8 cellular contexts compared by ENCODE assay signal in the genomic region with DNA sequence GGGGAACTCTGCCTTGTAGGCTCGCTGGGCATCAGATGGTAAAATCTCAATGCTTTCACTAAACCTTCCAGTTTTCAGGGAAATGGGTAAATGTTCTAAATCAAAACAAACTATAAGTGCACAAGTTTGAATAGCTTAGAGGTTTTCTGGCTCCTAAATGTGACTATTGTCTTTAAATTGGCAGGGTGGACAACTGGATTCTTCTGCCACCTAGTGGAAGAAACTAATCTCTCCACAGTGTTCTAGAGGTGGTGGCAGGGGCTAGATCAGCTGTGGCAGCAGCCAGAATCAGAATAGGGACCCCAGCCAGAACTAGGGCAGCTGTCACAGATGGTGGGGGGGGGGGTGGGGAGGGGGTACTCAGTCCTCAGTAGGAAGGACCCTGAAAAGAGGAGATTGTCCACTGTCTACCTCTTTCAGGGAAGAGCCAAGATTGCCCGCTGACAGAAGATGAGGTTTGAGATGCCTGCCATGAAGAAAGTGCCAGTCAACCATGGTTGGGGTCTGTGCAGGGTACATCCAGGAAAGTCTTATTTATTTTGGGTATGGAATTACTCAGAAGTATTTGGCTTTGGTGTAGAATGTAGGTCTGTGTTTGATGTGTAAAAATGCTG.
DNase-seq lines count a peak whose midpoint lies in the region; ATAC-seq, FAIRE-seq and TF ChIP-seq lines count a peak whose summit lies in the region.

No MANE protein-coding gene starts in this region.

- H3K4me2 ChIP-seq in Karpas-422 (ENCODE audit: low read depth, low read length, poor library complexity, severe bottlenecking): no peak overlapping the region

- H3K36me3 Mint-ChIP-seq in natural killer cell: no peaks in the 10 kb centered on the region

- H3K4me1 Mint-ChIP-seq in natural killer cell: no peaks in the 10 kb centered on the region

- no peak overlapping the region for H2AFZ ChIP-seq in Karpas-422 (ENCODE audit: low read length)

- intact Hi-C loops in left cardiac atrium (cut with DNase I): loop anchor here (2.0 to 10.0 kb wide), 3 partner anchors 116 to 264 kb away; no protein-coding TSS in a partner anchor
- intact Hi-C loops in natural killer cell (cut with micrococcal nuclease): no loop called here

- no peaks in the 10 kb centered on the region for H3K27me3 ChIP-seq in Karpas-422 (ENCODE audit: low read length)
- H3K27me3 ChIP-seq in small intestine (ENCODE audit: control insufficient read depth in 2 of 2, insufficient read depth in 2 of 2, low read length in 2 of 2): no peaks in the 10 kb centered on the region

- H3K9me3 ChIP-seq in Karpas-422 (ENCODE audit: low read length) (no peaks in the 10 kb centered on the region), small intestine (ENCODE audit: control insufficient read depth, low read depth) (no peaks in the 10 kb centered on the region)

- H3K4me1 ChIP-seq in Karpas-422 (ENCODE audit: low read length) (peaks cover 7% of the 10 kb centered on the region), small intestine (ENCODE audit: control insufficient read depth in 2 of 2, insufficient read depth in 1 of 2, low read depth in 1 of 2, low read length in 1 of 2) (no peaks in the 10 kb centered on the region)

- no peaks in the 10 kb centered on the region for H3K79me2 ChIP-seq in Karpas-422 (ENCODE audit: low read length)

- peak; percentile 74 for TF ChIP-seq CTCF in GM12864 (IDR thresholded peaks at IDR 0.05; ENCODE audit: low read depth, low read length, missing control alignments)
- peak; percentile 35; the same call in 1 of the 2 replicates for TF ChIP-seq CTCF in WI38 (IDR thresholded peaks at IDR 0.05; ENCODE audit: low read depth, low read length)
- TF ChIP-seq CTCF in natural killer cell (IDR thresholded peaks at IDR 0.05): no peak

- no peak overlapping the region for H3K27ac ChIP-seq in Karpas-422 (ENCODE audit: low read length)
- no peak overlapping the region for H3K27ac ChIP-seq in small intestine (ENCODE audit: low read depth in 1 of 2, low read length in 1 of 2)

- H3K4me3 Mint-ChIP-seq in natural killer cell: no peak overlapping the region

- no peaks in the 10 kb centered on the region for H3K27me3 Mint-ChIP-seq in natural killer cell (ENCODE audit: low read depth in 2 of 2)

- no peaks in the 10 kb centered on the region for H3K9me3 Mint-ChIP-seq in natural killer cell

- H4K20me1 ChIP-seq in Karpas-422 (ENCODE audit: insufficient read depth, low read depth, low read length): no peaks in the 10 kb centered on the region

- H3K9ac ChIP-seq in Karpas-422 (ENCODE audit: low read length): no peak overlapping the region

- peak; percentile 51 for DNase-seq in AG08396 (ENCODE audit: low spot score)
- no peak for DNase-seq in GM12864 (ENCODE audit: low read depth)
- DNase-seq in Karpas-422: peak; percentile 50
- no peak for DNase-seq in left cardiac atrium
- peak; percentile 57 for DNase-seq in small intestine
- no peak for DNase-seq in NCI-H2107 (lab: John Stamatoyannopoulos, UW)
- no peak for DNase-seq in natural killer cell

- WGBS in small intestine, 3 donors: 86 to 92% (median 87%) methylated on average over 2 of the region's 2 CpGs

- no peaks in the 10 kb centered on the region for H3K9me2 ChIP-seq in Karpas-422 (replicated peaks; ENCODE audit: insufficient read depth, low read length)

- FAIRE-seq in small intestine (lab: Jason Lieb, UNC): no peak

- no peaks in the 10 kb centered on the region for H3K36me3 ChIP-seq in Karpas-422 (ENCODE audit: insufficient read depth, low read length)
- no peaks in the 10 kb centered on the region for H3K36me3 ChIP-seq in small intestine (ENCODE audit: control insufficient read depth in 2 of 2, insufficient read depth in 2 of 2, low read length in 2 of 2)

- ATAC-seq in left cardiac atrium (peak; percentile 60 to 61), natural killer cell (no peak)

- no peak overlapping the region for H3K4me3 ChIP-seq in GM12864 (ENCODE audit: low read depth, low read length)
- H3K4me3 ChIP-seq in Karpas-422 (ENCODE audit: low read length): no peak overlapping the region
- no peak overlapping the region for H3K4me3 ChIP-seq in WI38 (ENCODE audit: low read depth, low read length)
- H3K4me3 ChIP-seq in small intestine (ENCODE audit: low read depth in 1 of 2, low read length in 2 of 2): no peak overlapping the region

- H3K27ac Mint-ChIP-seq in natural killer cell: no peak overlapping the region

Comparison
In these comparisons a context has a peak if more than half of its experiments do, and no peak if none do; other contexts are left out.
1. DNase-seq: peak in AG08396 (single experiment), Karpas-422 (single experiment) and small intestine (single experiment); none in GM12864 (single experiment), left cardiac atrium (single experiment), NCI-H2107 (single experiment) and natural killer cell (single experiment).
2. ATAC-seq: peak in left cardiac atrium (2 of 2); none in natural killer cell (0 of 3).